Comparison of ENCODE assay signal across 16 cellular contexts in the genomic region with DNA sequence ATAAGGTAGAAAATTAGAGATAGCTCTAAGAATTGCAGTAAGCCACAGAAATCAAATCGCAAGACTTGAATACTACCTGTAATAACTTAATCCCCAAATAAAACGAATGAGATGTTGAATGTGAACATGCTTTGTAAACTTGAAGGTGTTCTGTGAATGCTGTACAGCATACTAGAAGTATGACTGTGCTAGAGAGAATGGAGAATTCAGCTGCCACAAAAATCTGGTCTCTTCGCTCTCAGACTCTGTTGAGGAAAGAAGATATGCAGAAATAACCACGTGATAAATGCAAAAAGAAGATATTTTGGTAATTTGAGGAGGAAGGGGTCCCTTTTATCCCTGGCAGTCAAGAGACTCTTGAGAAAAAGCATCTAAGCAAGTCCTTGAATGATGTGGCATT. TPM values are rescaled to one million over a fixed set of nuclear protein-coding genes. Genes with fewer than 3 reads are reported as not detected.
DNase-seq lines count a peak whose midpoint lies in the region; ATAC-seq and TF ChIP-seq lines count a peak whose summit lies in the region.
"Had no signal": no experiment of that assay in that cellular context is flagged by ENCODE, and none has a peak within 500 bp of the region (broad histone marks: within the 10 kb centered on the region; RNA-seq: fewer than 3 reads in every experiment).

No MANE protein-coding gene starts in this region.

- no peak overlapping the region for H3K9ac ChIP-seq in subcutaneous abdominal adipose tissue (ENCODE audit: low read length in 5 of 5)
- H3K9ac ChIP-seq: BLaER1 had no signal

- no peak for DNase-seq in activated naive CD8-positive, alpha-beta T cell treated with anti-CD3 and anti-CD28 coated beads for 36 hours
- DNase-seq in amniotic epithelial cell (ENCODE audit: low read depth) (peak; percentile 72), prostate gland (ENCODE audit: low spot score) (no peak), NCI-H526 (lab: John Stamatoyannopoulos, UW) (no peak)
- DNase-seq: effector memory CD4-positive, alpha-beta T cell; naive B cell; NCI-H446; SHP77; stimulated activated CD4-positive, alpha-beta T cell treated with anti-CD3 and anti-CD28 coated beads, Interleukin-12 subunit alpha, Interleukin-12 subunit beta, amount 100 ng/mL, for 4 hours had no signal

- TF ChIP-seq EP300 in gastroesophageal sphincter (IDR thresholded peaks at IDR 0.05) = no peak

- no peak for TF ChIP-seq POLR2A in gastroesophageal sphincter (IDR thresholded peaks at IDR 0.05)
- TF ChIP-seq POLR2A in prostate gland (IDR thresholded peaks at IDR 0.05) = no peak

- no peak overlapping the region for H3K4me3 ChIP-seq in gastroesophageal sphincter
- no peak overlapping the region for H3K4me3 ChIP-seq in subcutaneous abdominal adipose tissue (ENCODE audit: low read depth in 1 of 5, low read length in 5 of 5)
- H3K4me3 ChIP-seq in prostate gland = no peak overlapping the region
- H3K4me3 ChIP-seq: BLaER1, K562 had no signal

- TF ChIP-seq CTCF in gastroesophageal sphincter (IDR thresholded peaks at IDR 0.05) (no peak), prostate gland (IDR thresholded peaks at IDR 0.05) (no peak)

- H3K27me3 ChIP-seq in gastroesophageal sphincter = no peaks in the 10 kb centered on the region
- no peaks in the 10 kb centered on the region for H3K27me3 ChIP-seq in subcutaneous abdominal adipose tissue (ENCODE audit: control insufficient read depth in 5 of 5, insufficient read depth in 4 of 5, low read length in 5 of 5)
- H3K27me3 ChIP-seq in prostate gland (replicated peaks; ENCODE audit: insufficient read depth) = no peaks in the 10 kb centered on the region

- H3K27me3 Mint-ChIP-seq in activated naive CD8-positive, alpha-beta T cell = no peaks in the 10 kb centered on the region
- H3K27me3 Mint-ChIP-seq in activated naive CD8-positive, alpha-beta T cell treated with anti-CD3 and anti-CD28 coated beads for 36 hours = no peaks in the 10 kb centered on the region
- H3K27me3 Mint-ChIP-seq: naive B cell had no signal

- H3K4me1 ChIP-seq in gastroesophageal sphincter (peaks cover 30 to 87% (median 32%) of the 10 kb centered on the region in 3 donors), subcutaneous abdominal adipose tissue (ENCODE audit: control insufficient read depth in 5 of 5, insufficient read depth in 5 of 5, low read length in 5 of 5) (peaks cover 2 to 63% (median 49%) of the 10 kb centered on the region in 5 donors), prostate gland (replicated peaks) (peaks cover 16% of the 10 kb centered on the region)

- no peaks in the 10 kb centered on the region for H3K9me3 Mint-ChIP-seq in activated naive CD8-positive, alpha-beta T cell (ENCODE audit: low read depth)
- H3K9me3 Mint-ChIP-seq in activated naive CD8-positive, alpha-beta T cell treated with anti-CD3 and anti-CD28 coated beads for 36 hours = no peaks in the 10 kb centered on the region
- H3K9me3 Mint-ChIP-seq: activated T-helper 2 cell treated with anti-CD3 and anti-CD28 coated beads, Interferon-gamma antibody, Interleukin-2, Interleukin-4, amounts not matched to agents 10 μg/mL and 5 μg/mL and 100 μg/mL, durations not matched to agents 14 hours and 24 hours and 36 hours; naive B cell had no signal

- 60 to 66% methylated on average over 2 to 4 of the region's 4 CpGs for WGBS in gastroesophageal sphincter (ENCODE audit: low coverage in 1 of 2), 2 donors
- 92% methylated on average over 4 of the region's 4 CpGs for WGBS in prostate gland

- intact Hi-C loops in prostate gland (cut with DNase I) = no loop called here

- peak overlapping the region; percentile 23 for H3K27ac Mint-ChIP-seq in activated naive CD8-positive, alpha-beta T cell
- no peak overlapping the region for H3K27ac Mint-ChIP-seq in activated naive CD8-positive, alpha-beta T cell treated with anti-CD3 and anti-CD28 coated beads for 36 hours
- H3K27ac Mint-ChIP-seq: activated T-helper 2 cell treated with anti-CD3 and anti-CD28 coated beads, Interferon-gamma antibody, Interleukin-2, Interleukin-4, amounts not matched to agents 10 μg/mL and 5 μg/mL and 100 μg/mL, durations not matched to agents 14 hours and 24 hours and 36 hours had no signal

- H3K36me3 Mint-ChIP-seq in activated naive CD8-positive, alpha-beta T cell = peaks cover 10% of the 10 kb centered on the region
- peaks cover 22% of the 10 kb centered on the region for H3K36me3 Mint-ChIP-seq in activated naive CD8-positive, alpha-beta T cell treated with anti-CD3 and anti-CD28 coated beads for 36 hours

- peak overlapping the region; percentile 85 to 100 (median 98) for H3K27ac ChIP-seq in gastroesophageal sphincter
- H3K27ac ChIP-seq in subcutaneous abdominal adipose tissue (ENCODE audit: low read depth, low read length) = peak overlapping the region; percentile 93
- peak overlapping the region in 1 of 2 donors; percentile 99 for H3K27ac ChIP-seq in prostate gland
- H3K27ac ChIP-seq: BLaER1 had no signal

- ATAC-seq in gastroesophageal sphincter (no peak), HG02642 (IDR thresholded peaks at IDR 0.05; ENCODE audit: poor library complexity, unreplicated experiment) (no peak)
- ATAC-seq: K562 had no signal

- H3K9me3 ChIP-seq in gastroesophageal sphincter = no peaks in the 10 kb centered on the region
- no peaks in the 10 kb centered on the region for H3K9me3 ChIP-seq in subcutaneous abdominal adipose tissue (ENCODE audit: control insufficient read depth in 5 of 5, low read length in 5 of 5)
- no peaks in the 10 kb centered on the region for H3K9me3 ChIP-seq in prostate gland

- H3K4me1 Mint-ChIP-seq in activated naive CD8-positive, alpha-beta T cell (ENCODE audit: low read depth) = peaks cover 56% of the 10 kb centered on the region
- peaks cover 41% of the 10 kb centered on the region for H3K4me1 Mint-ChIP-seq in activated naive CD8-positive, alpha-beta T cell treated with anti-CD3 and anti-CD28 coated beads for 36 hours

- H3K36me3 ChIP-seq in gastroesophageal sphincter (peaks cover 0 to 37% of the 10 kb centered on the region in 2 donors), subcutaneous abdominal adipose tissue (ENCODE audit: control insufficient read depth in 5 of 5, insufficient read depth in 5 of 5, low read length in 5 of 5) (peaks cover 5 to 40% (median 22%) of the 10 kb centered on the region in 5 donors), prostate gland (no peaks in the 10 kb centered on the region)
- H3K36me3 ChIP-seq: BLaER1 had no signal

- H3K4me3 Mint-ChIP-seq in activated naive CD8-positive, alpha-beta T cell = no peak overlapping the region
- H3K4me3 Mint-ChIP-seq in activated naive CD8-positive, alpha-beta T cell treated with anti-CD3 and anti-CD28 coated beads for 36 hours = no peak overlapping the region

RNA-seq across cellular contexts. Expression of a gene that starts 37.3 kb away (rescaled TPM):
- 10 to 100 TPM; 14.7 to 16.7 TPM for total RNA-seq in activated naive CD8-positive, alpha-beta T cell treated with anti-CD3 and anti-CD28 coated beads for 36 hours
- 100 to 1,000 TPM; 183 to 225 (median 203) TPM for total RNA-seq in gastroesophageal sphincter
- total RNA-seq in prostate gland = 100 to 1,000 TPM; 151 to 169 TPM

Comparison
In these comparisons a context has a peak if more than half of its experiments do, and no peak if none do; other contexts are left out.
1. RNA of a gene that starts 37.3 kb away (total RNA-seq): 183 to 225 TPM in gastroesophageal sphincter and 151 to 169 TPM in prostate gland; 14.7 to 16.7 TPM in activated naive CD8-positive, alpha-beta T cell treated with anti-CD3 and anti-CD28 coated beads for 36 hours; every median in the first group is over 4 times any median in the second.